In genomic region chr2:217070043-217070430, GRCh38 we compare ENCODE assay signal across 23 cellular contexts.
"Had no signal": no experiment of that assay in that cellular context is flagged by ENCODE, and none has a peak within 500 bp of the region (broad histone marks: within the 10 kb centered on the region; RNA-seq: fewer than 3 reads in every experiment).

No MANE protein-coding gene starts in this region.

- H3K36me3 ChIP-seq: gastrocnemius medialis, left lung, neutrophil, right lobe of liver, suprapubic skin, transverse colon, vagina had no signal

- H3K9me3 ChIP-seq: gastrocnemius medialis, left lung, neutrophil, right lobe of liver, suprapubic skin, transverse colon, vagina had no signal

- H2AFZ ChIP-seq: hepatocyte, parathyroid adenoma had no signal

- H3K4me1 Mint-ChIP-seq: stimulated activated naive CD8-positive, alpha-beta T cell treated with anti-CD3 and anti-CD28 coated beads, Interleukin-15, amount 100 ng/mL, for 72 hours had no signal

- H3K4me3 Mint-ChIP-seq: natural killer cell treated with Interleukin-12 subunit alpha and Interleukin-12 subunit beta and Interleukin-15 and Interleukin-18, amount 100 ng/mL, for 72 hours; stimulated activated naive CD8-positive, alpha-beta T cell treated with anti-CD3 and anti-CD28 coated beads, Interleukin-15, amount 100 ng/mL, for 72 hours had no signal

- H3K9me3 Mint-ChIP-seq: natural killer cell treated with Interleukin-12 subunit alpha and Interleukin-12 subunit beta and Interleukin-15 and Interleukin-18, amount 100 ng/mL, for 72 hours; stimulated activated naive CD8-positive, alpha-beta T cell treated with anti-CD3 and anti-CD28 coated beads, Interleukin-15, amount 100 ng/mL, for 72 hours had no signal

- H3K9ac ChIP-seq: parathyroid adenoma had no signal

- H3K36me3 Mint-ChIP-seq: natural killer cell treated with Interleukin-12 subunit alpha and Interleukin-12 subunit beta and Interleukin-15 and Interleukin-18, amount 100 ng/mL, for 72 hours had no signal

- H3K27ac ChIP-seq: dorsolateral prefrontal cortex, epithelial cell of prostate, gastrocnemius medialis, left lung, neutrophil, parathyroid adenoma, right lobe of liver, suprapubic skin, transverse colon, vagina had no signal

- H3K4me2 ChIP-seq: hepatocyte had no signal

- ATAC-seq: gastrocnemius medialis, left cardiac atrium, left lung, right lobe of liver had no signal

- DNase-seq: cerebellar nuclear complex; dorsolateral prefrontal cortex; effector CD4-positive, alpha-beta T cell; gastrocnemius medialis; head of caudate nucleus; left cardiac atrium; left lung; right lobe of liver; small intestine; stimulated activated CD4-positive, alpha-beta T cell treated with anti-CD3 and anti-CD28 coated beads, Interleukin-12 subunit alpha, Interleukin-12 subunit beta, amount 100 ng/mL, for 4 hours; stimulated activated CD4-positive, alpha-beta T cell treated with anti-CD3 and anti-CD28 coated beads, Interleukin-1b, Interleukin-23, amount 100 ng/mL, for 48 hours; stimulated activated CD4-positive, alpha-beta T cell treated with anti-CD3 and anti-CD28 coated beads, Interleukin-4, amount 100 ng/mL, for 1 hour; stimulated activated CD8-positive, alpha-beta memory T cell treated with anti-CD3 and anti-CD28 coated beads, Interleukin-4, amount 100 ng/mL, for 48 hours; stimulated activated naive CD8-positive, alpha-beta T cell treated with anti-CD3 and anti-CD28 coated beads, Interleukin-15, amount 100 ng/mL, for 72 hours; transverse colon had no signal

- H3K79me2 ChIP-seq: hepatocyte, parathyroid adenoma had no signal

- H3K27me3 ChIP-seq: gastrocnemius medialis, hepatocyte, left lung, neutrophil, right lobe of liver, suprapubic skin, transverse colon, vagina had no signal

- H3K4me1 ChIP-seq: parathyroid adenoma, right lobe of liver, suprapubic skin had no signal

- H3K4me3 ChIP-seq: dorsolateral prefrontal cortex, gastrocnemius medialis, hepatocyte, left lung, right lobe of liver, suprapubic skin, transverse colon, vagina had no signal

- H3K27ac Mint-ChIP-seq: natural killer cell treated with Interleukin-12 subunit alpha and Interleukin-12 subunit beta and Interleukin-15 and Interleukin-18, amount 100 ng/mL, for 72 hours; progenitor cell of endocrine pancreas; stimulated activated naive CD8-positive, alpha-beta T cell treated with anti-CD3 and anti-CD28 coated beads, Interleukin-15, amount 100 ng/mL, for 72 hours had no signal
